ENCODE assay signal across 8 cellular contexts in genomic region chr19:53865523-53865917, GRCh38. TPM values are rescaled to one million over a fixed set of nuclear protein-coding genes. Genes with fewer than 3 reads are reported as not detected.
A peak's percentile ranks its signal among the peaks of the same experiment; 100 is the strongest.
DNase-seq lines count a peak whose midpoint lies in the region; ATAC-seq, FAIRE-seq and TF ChIP-seq lines count a peak whose summit lies in the region.

No MANE protein-coding gene starts in this region.

- H3K4me1 Mint-ChIP-seq in Caco-2 (ENCODE audit: low read depth, unreplicated experiment): peaks cover 29% of the 10 kb centered on the region

- H3K9me3 ChIP-seq in Caco-2: no peaks in the 10 kb centered on the region
- no peaks in the 10 kb centered on the region for H3K9me3 ChIP-seq in psoas muscle

- CTCF ChIA-PET in Caco-2 (lab: Charles Lee): interaction anchor here (0.6 kb wide), 1 partner anchor 308 kb away, joined by 3 read pairs; no protein-coding TSS in a partner anchor

- BruUV-seq in Caco-2 (replicated peaks; lab: Mats Ljungman, UMichigan): no TSS peak

- intact Hi-C loops in Caco-2 (cut with micrococcal nuclease; ENCODE audit: unreplicated experiment): loop anchor here (1.0 to 5.0 kb wide), 3 partner anchors 12 to 272 kb away; partner anchors contain the start of genes CNOT3 and PRKCG
- intact Hi-C loops in psoas muscle (cut with DNase I): no loop called here

- no peaks in the 10 kb centered on the region for H3K27me3 Mint-ChIP-seq in Caco-2 (ENCODE audit: insufficient read depth, unreplicated experiment)

- ATAC-seq in psoas muscle (no peak), HG03342 (IDR thresholded peaks at IDR 0.05; ENCODE audit: unreplicated experiment) (no peak), HG03135 (IDR thresholded peaks at IDR 0.05; ENCODE audit: unreplicated experiment) (no peak)

- H3K4me1 ChIP-seq in Caco-2 (peaks cover 37% of the 10 kb centered on the region), psoas muscle (no peaks in the 10 kb centered on the region)

- peak overlapping the region; percentile 97 for H3K4me3 Mint-ChIP-seq in Caco-2 (ENCODE audit: unreplicated experiment)

- peak overlapping the region; percentile 100 for H3K27ac Mint-ChIP-seq in Caco-2 (ENCODE audit: unreplicated experiment)

- FAIRE-seq in GM12891 (lab: Jason Lieb, UNC): no peak

- WGBS in psoas muscle, 3 donors: 49 to 53% (median 53%) methylated on average over 9 of the region's 9 CpGs

- H3K27ac ChIP-seq in psoas muscle: peak overlapping the region; percentile 63

- TF ChIP-seq CTCF in Caco-2 (IDR thresholded peaks at IDR 0.05; ENCODE audit: insufficient read depth in 1 of 2, low read depth in 1 of 2, low read length in 1 of 2, severe bottlenecking in 1 of 2, unreplicated experiment in 1 of 2) (no peak), fibroblast of the aortic adventitia (IDR thresholded peaks at IDR 0.05; ENCODE audit: insufficient read depth, low read length) (no peak), psoas muscle (IDR thresholded peaks at IDR 0.05) (no peak)

- no peak for DNase-seq in Caco-2
- peak; percentile 43 for DNase-seq in SW480 (ENCODE audit: low spot score)
- DNase-seq in fibroblast of the aortic adventitia (ENCODE audit: low read depth): no peak
- DNase-seq in psoas muscle: no peak
- DNase-seq in GM12891 (ENCODE audit: insufficient read length, low spot score): no peak
- DNase-seq in AG08395 (ENCODE audit: low spot score): no peak

- H3K36me3 ChIP-seq in Caco-2 (ENCODE audit: control insufficient read depth, insufficient read depth, low read length) (no peaks in the 10 kb centered on the region), psoas muscle (ENCODE audit: insufficient read depth in 1 of 2, low read depth in 1 of 2) (no peaks in the 10 kb centered on the region)

- H3K4me3 ChIP-seq in Caco-2 (ENCODE audit: low read depth, low read length) (peak overlapping the region; percentile 32; the same call in 1 of the 2 replicates), fibroblast of the aortic adventitia (ENCODE audit: low read depth, low read length) (peak overlapping the region; percentile 61), psoas muscle (no peak overlapping the region)

- no peak for TF ChIP-seq POLR2A in GM12891 (IDR thresholded peaks at IDR 0.05; ENCODE audit: low read depth, low read length)

- no peaks in the 10 kb centered on the region for H3K9me3 Mint-ChIP-seq in Caco-2 (ENCODE audit: unreplicated experiment)

- H3K36me3 Mint-ChIP-seq in Caco-2 (ENCODE audit: insufficient read depth, unreplicated experiment): peaks cover 42% of the 10 kb centered on the region

- POLR2A ChIA-PET in Caco-2 (lab: Charles Lee): interaction anchor here (0.6 kb wide), 2 partner anchors 14 to 272 kb away, joined by 3 read pairs; partner anchors contain the start of gene CNOT3

- H3K27me3 ChIP-seq in Caco-2 (replicated peaks; ENCODE audit: control insufficient read depth, insufficient read depth, low read length): no peaks in the 10 kb centered on the region
- peaks cover 0 to 32% (median 1%) of the 10 kb centered on the region in 3 donors for H3K27me3 ChIP-seq in psoas muscle (ENCODE audit: insufficient read depth in 3 of 3, low read length in 2 of 3)

TF ChIP-seq in GM12891, 5 proteins besides CTCF, POLR2A, EP300 and RAD21:
- TF ChIP-seq SPI1 (IDR thresholded peaks at IDR 0.05; ENCODE audit: low read depth, low read length): no peak
- no peak for TF ChIP-seq TAF1 (IDR thresholded peaks at IDR 0.05; ENCODE audit: low read depth, low read length)
- no peak for TF ChIP-seq PAX5 (IDR thresholded peaks at IDR 0.05; ENCODE audit: insufficient read depth, low read length, severe bottlenecking)
- no peak for TF ChIP-seq POU2F2 (IDR thresholded peaks at IDR 0.05; ENCODE audit: low read depth, low read length)
- TF ChIP-seq POLR2AphosphoS5 (IDR thresholded peaks at IDR 0.05; ENCODE audit: low read depth, low read length): no peak

RNA-seq across cellular contexts. Expression of gene MYADM, which starts 2.2 kb away (rescaled TPM):
- total RNA-seq in Caco-2 (2022): 115 and 132 TPM in 2 replicates
- total RNA-seq in fibroblast of the aortic adventitia (ENCODE audit: low replicate concordance): 6.8 and 30.2 TPM in 2 replicates
- total RNA-seq in psoas muscle: 10 to 100 TPM; 17.0 to 23.3 (median 20.3) TPM
- 10 to 100 TPM in 1 of 3 donors, 1 to 10 TPM in 2; 5.5 to 17.2 (median 7.7) TPM for polyA plus RNA-seq in psoas muscle
- 0.08 TPM for polyA plus RNA-seq in GM12891 (2012; ENCODE audit: low read depth, missing spikeins)

RNA-seq across cellular contexts. Expression of gene PRKCG, which starts 16.5 kb away (rescaled TPM):
- 1.7 and 2.6 TPM in 2 replicates for total RNA-seq in Caco-2 (2022)
- total RNA-seq in fibroblast of the aortic adventitia (ENCODE audit: low replicate concordance): not detected in 2 replicates
- not detected for total RNA-seq in psoas muscle
- under 1 TPM in 1 of 3 donors, not detected in 2; 0.01 TPM for polyA plus RNA-seq in psoas muscle
- not detected for polyA plus RNA-seq in GM12891 (2012; ENCODE audit: low read depth, missing spikeins)

RNA-seq across cellular contexts. Expression of gene NLRP12, which starts 41.4 kb away (rescaled TPM):
- total RNA-seq in Caco-2 (2022) (not detected in 2 replicates), fibroblast of the aortic adventitia (ENCODE audit: low replicate concordance) (not detected in 2 replicates), psoas muscle (under 1 TPM; 0.16 to 0.44 (median 0.21) TPM)
- under 1 TPM; 0.04 to 0.17 (median 0.05) TPM for polyA plus RNA-seq in psoas muscle
- not detected for polyA plus RNA-seq in GM12891 (2012; ENCODE audit: low read depth, missing spikeins)

RNA-seq across cellular contexts. Expression of gene CACNG7, which starts 43.6 kb away (rescaled TPM):
- total RNA-seq in Caco-2 (2022) (not detected in 2 replicates), fibroblast of the aortic adventitia (ENCODE audit: low replicate concordance) (0.57 and 1.9 TPM in 2 replicates), psoas muscle (not detected)
- under 1 TPM in 1 of 3 donors, not detected in 2; 0.05 TPM for polyA plus RNA-seq in psoas muscle
- polyA plus RNA-seq in GM12891 (2012; ENCODE audit: low read depth, missing spikeins): not detected
